Comparison of ENCODE assay signal across 23 cellular contexts in the genomic region with DNA sequence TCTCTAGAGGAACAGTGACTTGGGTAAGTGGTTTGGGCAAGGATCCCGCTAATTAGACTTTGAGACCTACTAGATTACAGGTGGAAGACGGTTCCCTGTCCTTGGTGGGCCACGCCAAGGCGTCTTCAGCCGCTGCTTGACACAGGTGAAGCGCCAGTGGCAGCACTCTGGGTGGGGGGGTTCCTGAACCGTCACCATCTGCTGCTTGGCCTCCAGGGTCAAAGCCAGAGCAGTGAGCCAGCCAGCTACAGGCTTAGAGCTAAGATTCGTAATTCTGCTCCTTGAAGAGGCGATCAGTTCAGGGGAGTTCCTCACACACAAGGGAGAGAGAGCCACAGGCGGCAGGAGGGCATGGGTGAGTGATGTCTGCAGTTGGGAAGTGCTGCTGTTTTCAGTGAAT. TPM values are rescaled to one million over a fixed set of nuclear protein-coding genes. Genes with fewer than 3 reads are reported as not detected.
DNase-seq lines count a peak whose midpoint lies in the region; ATAC-seq and TF ChIP-seq lines count a peak whose summit lies in the region.
"Had no signal": no experiment of that assay in that cellular context is flagged by ENCODE, and none has a peak within 500 bp of the region (broad histone marks: within the 10 kb centered on the region; RNA-seq: fewer than 3 reads in every experiment).

No MANE protein-coding gene starts in this region.

- no peaks in the 10 kb centered on the region for H3K9me3 ChIP-seq in CD4-positive, alpha-beta T cell (ENCODE audit: control insufficient read depth, low read length)
- no peaks in the 10 kb centered on the region for H3K9me3 ChIP-seq in H9 (ENCODE audit: control insufficient read depth, low read depth, low read length)
- H3K9me3 ChIP-seq: Caco-2 had no signal

- no peak overlapping the region for H2BK12ac ChIP-seq in H9 (ENCODE audit: insufficient read length, low read depth, low read length)

- no peaks in the 10 kb centered on the region for H3K79me2 ChIP-seq in H9 (ENCODE audit: insufficient read depth, low read length)

- H3K36me3 Mint-ChIP-seq in CD4-positive, alpha-beta T cell (ENCODE audit: low read depth) = peaks cover 100% of the 10 kb centered on the region
- H3K36me3 Mint-ChIP-seq in H9 (ENCODE audit: insufficient read depth in 1 of 3, low read depth in 3 of 3) = peaks cover 21 to 71% (median 45%) of the 10 kb centered on the region in 3 experiments; a peak in 6 of 7 replicates
- peaks cover 100% of the 10 kb centered on the region for H3K36me3 Mint-ChIP-seq in activated T-helper 17 cell treated with anti-CD3 and anti-CD28 coated beads, Interleukin-2, amount 50 U/mL, for 72 hours (ENCODE audit: low read depth)

- no peaks in the 10 kb centered on the region for H3K79me1 ChIP-seq in H9 (ENCODE audit: insufficient read depth, low read depth, low read length, poor library complexity, severe bottlenecking)

- H4K5ac ChIP-seq in H9 (ENCODE audit: insufficient read length, low read depth, low read length) = no peak overlapping the region

- H3K4ac ChIP-seq in H9 (ENCODE audit: low read depth, low read length) = no peak overlapping the region

- H4K91ac ChIP-seq in H9 (ENCODE audit: insufficient read length, low read depth, low read length) = no peak overlapping the region

- H3K23ac ChIP-seq in H9 (ENCODE audit: insufficient read length, low read depth, low read length) = no peak overlapping the region

- H3K4me1 ChIP-seq in H9 (ENCODE audit: insufficient read depth, low read length) = no peaks in the 10 kb centered on the region
- H3K4me1 ChIP-seq: Caco-2 had no signal

- no peak overlapping the region for H3T11ph ChIP-seq in H9 (ENCODE audit: low read length)

- H3K4me3 Mint-ChIP-seq in CD4-positive, alpha-beta T cell = no peak overlapping the region
- no peak overlapping the region for H3K4me3 Mint-ChIP-seq in H9
- no peak overlapping the region for H3K4me3 Mint-ChIP-seq in activated T-helper 17 cell treated with anti-CD3 and anti-CD28 coated beads, Interleukin-2, amount 50 U/mL, for 72 hours
- H3K4me3 Mint-ChIP-seq: CD4-positive, CD25-positive, alpha-beta regulatory T cell; HFFc6 had no signal

- H3K27ac Mint-ChIP-seq in CD4-positive, alpha-beta T cell = peak overlapping the region; percentile 17
- H3K27ac Mint-ChIP-seq in H9 = peak overlapping the region in 2 of 3 experiments; percentile 60 to 80; a peak in 1 of 7 replicates
- H3K27ac Mint-ChIP-seq in activated T-helper 17 cell treated with anti-CD3 and anti-CD28 coated beads, Interleukin-2, amount 50 U/mL, for 72 hours = peak overlapping the region; percentile 41
- H3K27ac Mint-ChIP-seq: CD4-positive, CD25-positive, alpha-beta regulatory T cell; HFFc6 had no signal

- no peak overlapping the region for H3K4me2 ChIP-seq in H9 (ENCODE audit: insufficient read depth, insufficient read length, low read length)

- no peaks in the 10 kb centered on the region for H3K9me3 Mint-ChIP-seq in CD4-positive, alpha-beta T cell
- H3K9me3 Mint-ChIP-seq in H9 = no peaks in the 10 kb centered on the region
- no peaks in the 10 kb centered on the region for H3K9me3 Mint-ChIP-seq in activated T-helper 17 cell treated with anti-CD3 and anti-CD28 coated beads, Interleukin-2, amount 50 U/mL, for 72 hours
- H3K9me3 Mint-ChIP-seq: CD4-positive, CD25-positive, alpha-beta regulatory T cell; HFFc6 had no signal

- no peak overlapping the region for H2BK20ac ChIP-seq in H9 (ENCODE audit: low read depth, low read length, poor library complexity, severe bottlenecking)

- H3K23me2 ChIP-seq in H9 (ENCODE audit: insufficient read length, low read depth, low read length, poor library complexity, severe bottlenecking) = no peaks in the 10 kb centered on the region

- no peak for DNase-seq in CD4-positive, alpha-beta T cell
- no peak for DNase-seq in H9
- DNase-seq in islet precursor cell = peak; percentile 23
- DNase-seq in NCI-H69 (lab: John Stamatoyannopoulos, UW) = no peak
- no peak for DNase-seq in NOMO-1 treated with DMSO at 0.1 percent for 48 hours (lab: John Stamatoyannopoulos, UW; ENCODE audit: unreplicated experiment)
- no peak for DNase-seq in HK-2 (ENCODE audit: unreplicated experiment)
- DNase-seq: Caco-2; CD4-positive, CD25-positive, alpha-beta regulatory T cell; DMS 273 treated with DMSO at 0.1 percent for 48 hours; DMS79 treated with DMSO at 0.1 percent for 48 hours; H7; HFFc6; KBM-7; NCI-H1092 treated with DMSO at 0.1 percent for 48 hours; NCI-H1436 treated with DMSO at 0.1 percent for 48 hours; NCI-H2029; NCI-H226; NCI-H510A treated with DMSO at 0.1 percent for 48 hours; NCI-H774; Right ventricle myocardium superior had no signal

- no peak overlapping the region for H2BK120ac ChIP-seq in H9 (ENCODE audit: low read depth, low read length, poor library complexity, severe bottlenecking)

- no peaks in the 10 kb centered on the region for H3K27me3 ChIP-seq in CD4-positive, alpha-beta T cell (ENCODE audit: control insufficient read depth, insufficient read depth, low read length)
- no peaks in the 10 kb centered on the region for H3K27me3 ChIP-seq in H9 (ENCODE audit: insufficient read depth, low read length)

- no peak overlapping the region for H4K8ac ChIP-seq in H9 (replicated peaks; ENCODE audit: insufficient read length, low read depth, low read length)

- no peak overlapping the region for H2AFZ ChIP-seq in H9 (ENCODE audit: low read length)

- H3K9ac ChIP-seq in H9 (ENCODE audit: extremely low read depth, insufficient read length, low read length) = no peak overlapping the region

- no CpG with 5 or more reads among the region's 10 CpGs for WGBS in H9 (ENCODE audit: extremely low coverage, insufficient read length, low lambda C conversion rate)

- intact Hi-C loops in CD4-positive, alpha-beta T cell (cut with DNase I, micrococcal nuclease) = no loop called here

- no peak overlapping the region for H3K18ac ChIP-seq in H9 (ENCODE audit: insufficient read length, low read depth, low read length)

- H2AK5ac ChIP-seq in H9 (ENCODE audit: insufficient read length, low read length) = no peak overlapping the region

- POLR2A ChIA-PET in CD4-positive, alpha-beta T cell (lab: Charles Lee) = no interaction called here

- H4K20me1 ChIP-seq in H9 (ENCODE audit: control insufficient read depth, insufficient read depth, insufficient read length) = no peaks in the 10 kb centered on the region

- no peak overlapping the region for H3K56ac ChIP-seq in H9 (ENCODE audit: insufficient read length, low read depth, low read length)

- peak; percentile 7 for ATAC-seq in CD4-positive, alpha-beta T cell (ENCODE audit: poor library complexity)
- ATAC-seq in activated T-helper 17 cell treated with anti-CD3 and anti-CD28 coated beads, Interleukin-2, amount 50 U/mL, for 72 hours (replicated peaks) = no peak
- ATAC-seq: HepG2 had no signal

- H2BK5ac ChIP-seq in H9 (ENCODE audit: insufficient read length, low read length) = no peak overlapping the region

- H2BK15ac ChIP-seq in H9 (ENCODE audit: low read depth, low read length) = no peak overlapping the region

- H3K4me1 Mint-ChIP-seq in CD4-positive, alpha-beta T cell (ENCODE audit: low read depth) = peaks cover 12% of the 10 kb centered on the region
- H3K4me1 Mint-ChIP-seq in H9 = no peaks in the 10 kb centered on the region
- peaks cover 14% of the 10 kb centered on the region for H3K4me1 Mint-ChIP-seq in activated T-helper 17 cell treated with anti-CD3 and anti-CD28 coated beads, Interleukin-2, amount 50 U/mL, for 72 hours

- H3K14ac ChIP-seq in H9 (ENCODE audit: insufficient read depth, low read length) = no peak overlapping the region

- H3K27ac ChIP-seq in CD4-positive, alpha-beta T cell (ENCODE audit: low read depth, low read length) = no peak overlapping the region
- no peak overlapping the region for H3K27ac ChIP-seq in H9 (ENCODE audit: insufficient read length, low read depth, low read length)
- H3K27ac ChIP-seq: HL-60 had no signal

- no peak for TF ChIP-seq CTCF in CD4-positive, alpha-beta T cell (IDR thresholded peaks at IDR 0.05)
- no peak for TF ChIP-seq CTCF in H9 (conservative IDR thresholded peaks at IDR 0.05)

- CTCF ChIA-PET in CD4-positive, alpha-beta T cell (lab: Charles Lee) = no interaction called here

- H3K27me3 Mint-ChIP-seq in CD4-positive, alpha-beta T cell = no peaks in the 10 kb centered on the region
- no peaks in the 10 kb centered on the region for H3K27me3 Mint-ChIP-seq in H9 (ENCODE audit: low read depth)
- H3K27me3 Mint-ChIP-seq in activated T-helper 17 cell treated with anti-CD3 and anti-CD28 coated beads, Interleukin-2, amount 50 U/mL, for 72 hours = no peaks in the 10 kb centered on the region
- H3K27me3 Mint-ChIP-seq: CD4-positive, CD25-positive, alpha-beta regulatory T cell had no signal

RNA-seq across cellular contexts. Expression of gene RBM44, which starts 39.4 kb away (rescaled TPM):
- 1 to 10 TPM; 2.8 to 2.9 TPM for total RNA-seq in CD4-positive, alpha-beta T cell
- 0.15 and 0.22 TPM in 2 replicates for total RNA-seq in H9 (2021)
- total RNA-seq in activated T-helper 17 cell treated with anti-CD3 and anti-CD28 coated beads, Interleukin-2, amount 50 U/mL, for 72 hours = 1 to 10 TPM; 2.1 to 3.9 TPM

Comparison
In these comparisons a context has a peak if more than half of its experiments do, and no peak if none do; other contexts are left out.
1. H3K27ac Mint-ChIP-seq: peak in every context shown above with its lines; median percentile 70 in H9; 41 in activated T-helper 17 cell treated with anti-CD3 and anti-CD28 coated beads, Interleukin-2, amount 50 U/mL, for 72 hours; 17 in CD4-positive, alpha-beta T cell.